In the genomic region with DNA sequence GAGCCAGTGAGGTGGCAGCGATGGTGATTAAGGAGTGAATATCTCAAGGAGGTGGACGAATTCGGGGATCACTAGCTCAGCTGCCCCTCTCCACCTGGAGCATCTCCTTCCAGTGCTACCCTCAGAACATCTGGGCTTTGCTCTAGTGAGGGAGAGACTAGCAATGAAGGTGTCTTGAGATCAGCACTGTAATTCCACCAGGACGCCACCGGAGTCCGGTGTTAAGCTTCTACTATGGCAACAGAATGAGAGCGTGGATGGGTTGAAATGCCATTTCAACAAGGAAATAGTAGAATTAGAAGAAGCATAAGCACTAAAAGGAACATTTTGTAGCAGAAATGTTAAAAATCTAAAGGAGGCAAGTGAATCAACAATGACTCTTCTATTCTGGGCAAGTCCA, we compare ENCODE assay signal across 28 cellular contexts.
DNase-seq lines count a peak whose midpoint lies in the region; TF ChIP-seq lines count a peak whose summit lies in the region.
"Had no signal": no experiment of that assay in that cellular context is flagged by ENCODE, and none has a peak within 500 bp of the region (broad histone marks: within the 10 kb centered on the region; RNA-seq: fewer than 3 reads in every experiment).

No MANE protein-coding gene starts in this region.

- peaks cover 31% of the 10 kb centered on the region for H3K4me1 Mint-ChIP-seq in glutamatergic neuron (ENCODE audit: low read depth, unreplicated experiment)
- H3K4me1 Mint-ChIP-seq: immature natural killer cell, T-cell had no signal

- H3K9me3 ChIP-seq in tibial artery (no peaks in the 10 kb centered on the region), prostate gland (no peaks in the 10 kb centered on the region)
- H3K9me3 ChIP-seq: BLaER1, HAP-1 had no signal

- peak; percentile 38; the same call in 1 of the 2 replicates for TF ChIP-seq CTCF in LNCaP clone FGC (IDR thresholded peaks at IDR 0.05; ENCODE audit: control insufficient read depth, extremely low read depth, insufficient read depth)
- TF ChIP-seq CTCF in glutamatergic neuron (IDR thresholded peaks at IDR 0.05; ENCODE audit: partially characterized antibody, unreplicated experiment): peak; percentile 23
- TF ChIP-seq CTCF in tibial artery (IDR thresholded peaks at IDR 0.05): no peak
- no peak for TF ChIP-seq CTCF in prostate gland (IDR thresholded peaks at IDR 0.05)

- peaks cover 9% of the 10 kb centered on the region for H3K9me3 Mint-ChIP-seq in glutamatergic neuron (ENCODE audit: unreplicated experiment)
- H3K9me3 Mint-ChIP-seq: immature natural killer cell, nephron, T-cell had no signal

- peak; percentile 79 for DNase-seq in DMS53 (lab: John Stamatoyannopoulos, UW)
- no peak for DNase-seq in DMS53 treated with DMSO at 0.1 percent for 48 hours (lab: John Stamatoyannopoulos, UW; ENCODE audit: unreplicated experiment)
- DNase-seq in LNCaP clone FGC (ENCODE audit: low read depth): no peak
- no peak for DNase-seq in glutamatergic neuron
- no peak for DNase-seq in tibial artery
- no peak for DNase-seq in prostate gland (ENCODE audit: low spot score)
- DNase-seq in effector CD4-positive, alpha-beta T cell: no peak
- DNase-seq in activated gamma-delta T cell (lab: John Stamatoyannopoulos, UW): no peak
- DNase-seq: activated gamma-delta T cell treated with Interleukin-2 at 50 U/mL for 16 hours; activated T-cell treated with anti-CD3 and anti-CD28 coated beads, Interleukin-2, amount 50 U/mL, for 1 hour; brain microvascular endothelial cell; effector memory CD4-positive, alpha-beta T cell; foreskin keratinocyte; immature natural killer cell; KBM-7; NCI-H1436; NCI-H2107; NK-92 treated with Interleukin-12 subunit alpha and Interleukin-12 subunit beta, amount 100 ng/mL, for 24 hours; right cardiac atrium; stimulated activated CD4-positive, alpha-beta T cell treated with anti-CD3 and anti-CD28 coated beads, Interleukin-4, amount 100 ng/mL, for 4 hours; stimulated activated naive CD4-positive, alpha-beta T cell treated with Interleukin-2 at 50 U/mL for 16 hours; T-cell had no signal

- WGBS in prostate gland: 91% methylated on average over 7 of the region's 7 CpGs

- no peak overlapping the region for H3K4me3 Mint-ChIP-seq in glutamatergic neuron (ENCODE audit: unreplicated experiment)
- H3K4me3 Mint-ChIP-seq: immature natural killer cell, nephron, T-cell had no signal

- TF ChIP-seq POLR2A in prostate gland (IDR thresholded peaks at IDR 0.05): no peak

- H3K27ac Mint-ChIP-seq in glutamatergic neuron (ENCODE audit: unreplicated experiment): no peak overlapping the region
- H3K27ac Mint-ChIP-seq: immature natural killer cell, T-cell had no signal

- no peaks in the 10 kb centered on the region for H3K36me3 Mint-ChIP-seq in glutamatergic neuron (ENCODE audit: unreplicated experiment)
- H3K36me3 Mint-ChIP-seq: immature natural killer cell, T-cell had no signal

- peaks cover 0 to 7% (median 6%) of the 10 kb centered on the region in 3 donors for H3K36me3 ChIP-seq in tibial artery
- H3K36me3 ChIP-seq in prostate gland: no peaks in the 10 kb centered on the region
- H3K36me3 ChIP-seq: BLaER1, brain microvascular endothelial cell, HAP-1 had no signal

- peaks cover 7% of the 10 kb centered on the region for H3K27me3 Mint-ChIP-seq in glutamatergic neuron (ENCODE audit: unreplicated experiment)

- H3K27ac ChIP-seq in tibial artery (peak overlapping the region; percentile 45 to 81), prostate gland (no peak overlapping the region)
- H3K27ac ChIP-seq: 22Rv1, BLaER1, brain microvascular endothelial cell, foreskin keratinocyte, parathyroid adenoma had no signal

- intact Hi-C loops in tibial artery (cut with DNase I; ENCODE audit: low total_unique reads) (loop anchor here (5.0 kb wide), 1 partner anchor 61 kb away; a partner anchor contains a TSS), prostate gland (cut with DNase I) (no loop called here)

- H3K4me3 ChIP-seq in LNCaP clone FGC (ENCODE audit: low read depth, low read length): no peak overlapping the region
- H3K4me3 ChIP-seq in tibial artery: no peak overlapping the region
- H3K4me3 ChIP-seq in prostate gland: no peak overlapping the region
- H3K4me3 ChIP-seq: BLaER1, GM12878, HAP-1 had no signal

- no peaks in the 10 kb centered on the region for H3K27me3 ChIP-seq in tibial artery
- no peaks in the 10 kb centered on the region for H3K27me3 ChIP-seq in prostate gland (replicated peaks; ENCODE audit: insufficient read depth)
- H3K27me3 ChIP-seq: BLaER1, brain microvascular endothelial cell, foreskin keratinocyte had no signal

- peaks cover 0 to 91% (median 42%) of the 10 kb centered on the region in 4 donors for H3K4me1 ChIP-seq in tibial artery
- H3K4me1 ChIP-seq in prostate gland (replicated peaks): no peaks in the 10 kb centered on the region
- H3K4me1 ChIP-seq: BLaER1, foreskin keratinocyte, HAP-1, parathyroid adenoma had no signal

Comparison
In these comparisons a context has a peak if more than half of its experiments do, and no peak if none do; other contexts are left out.
1. CTCF ChIP-seq: peak in LNCaP clone FGC (single experiment) and glutamatergic neuron (single experiment); none in tibial artery (0 of 2) and prostate gland (0 of 4).
2. H3K27ac ChIP-seq: peak in tibial artery (2 of 2); none in prostate gland (0 of 2).